In genomic region chr4:176896211-176896610, GRCh38 we compare ENCODE assay signal across 19 cellular contexts.
"Had no signal": no experiment of that assay in that cellular context is flagged by ENCODE, and none has a peak within 500 bp of the region (broad histone marks: within the 10 kb centered on the region; RNA-seq: fewer than 3 reads in every experiment).

No MANE protein-coding gene starts in this region.

- DNase-seq: activated CD4-positive, alpha-beta T cell treated with anti-CD3 and anti-CD28 coated beads, Interleukin-2, amount 10 ng/mL, durations not matched to agents 24 days and 14 days; activated CD4-positive, CD25-positive, alpha-beta regulatory T cell; activated CD8-positive, alpha-beta T cell treated with anti-CD3 and anti-CD28 coated beads, Interleukin-2, amount 10 ng/mL, durations not matched to agents 7 days and 5 days; activated naive CD4-positive, alpha-beta T cell treated with anti-CD3 and anti-CD28 coated beads for 36 hours; activated T-cell treated with anti-CD3 and anti-CD28 coated beads, Interleukin-2, amount 50 U/mL, for 24 hours; erythroblast; gastrocnemius medialis; kidney; left lung; ovary; stimulated activated CD4-positive, alpha-beta T cell treated with anti-CD3 and anti-CD28 coated beads, Interleukin-4, amount 100 ng/mL, for 24 hours; stomach; T-helper 1 cell; T-helper 9 cell; upper lobe of right lung had no signal

- H3K36me3 Mint-ChIP-seq: stimulated activated effector memory CD8-positive, alpha-beta T cell treated with anti-CD3 and anti-CD28 coated beads, Interleukin-12 subunit alpha, Interleukin-12 subunit beta, amount 100 ng/mL, for 72 hours had no signal

- H3K27me3 Mint-ChIP-seq: activated T-cell treated with anti-CD3 and anti-CD28 coated beads, Interleukin-2, amount 50 U/mL, for 24 hours; central memory CD8-positive, alpha-beta T cell had no signal

- H3K9me3 Mint-ChIP-seq: activated CD4-positive, alpha-beta T cell treated with anti-CD3 and anti-CD28 coated beads, Interleukin-2, amount 10 ng/mL, durations not matched to agents 24 days and 14 days; activated naive CD4-positive, alpha-beta T cell treated with anti-CD3 and anti-CD28 coated beads for 36 hours; activated T-cell treated with anti-CD3 and anti-CD28 coated beads, Interleukin-2, amount 50 U/mL, for 24 hours; activated T-helper 2 cell treated with anti-CD3 and anti-CD28 coated beads, Interferon-gamma antibody, Interleukin-2, Interleukin-4, amounts not matched to agents 10 μg/mL and 5 μg/mL and 100 μg/mL, durations not matched to agents 14 hours and 24 hours and 36 hours; central memory CD8-positive, alpha-beta T cell had no signal

- ATAC-seq: activated CD8-positive, alpha-beta T cell treated with anti-CD3 and anti-CD28 coated beads, Interleukin-2, amount 10 ng/mL, durations not matched to agents 7 days and 5 days; gastrocnemius medialis; left lung; sciatic nerve; stimulated activated effector memory CD8-positive, alpha-beta T cell treated with anti-CD3 and anti-CD28 coated beads, Interleukin-12 subunit alpha, Interleukin-12 subunit beta, amount 100 ng/mL, for 72 hours; upper lobe of right lung had no signal

- H3K4me1 Mint-ChIP-seq: central memory CD8-positive, alpha-beta T cell; stimulated activated effector memory CD8-positive, alpha-beta T cell treated with anti-CD3 and anti-CD28 coated beads, Interleukin-12 subunit alpha, Interleukin-12 subunit beta, amount 100 ng/mL, for 72 hours had no signal

- H3K4me3 Mint-ChIP-seq: activated CD4-positive, alpha-beta T cell treated with anti-CD3 and anti-CD28 coated beads, Interleukin-2, amount 10 ng/mL, durations not matched to agents 24 days and 14 days; activated CD8-positive, alpha-beta T cell treated with anti-CD3 and anti-CD28 coated beads, Interleukin-2, amount 10 ng/mL, durations not matched to agents 7 days and 5 days; activated naive CD4-positive, alpha-beta T cell treated with anti-CD3 and anti-CD28 coated beads for 36 hours; activated T-cell treated with anti-CD3 and anti-CD28 coated beads, Interleukin-2, amount 50 U/mL, for 24 hours; central memory CD8-positive, alpha-beta T cell; stimulated activated effector memory CD8-positive, alpha-beta T cell treated with anti-CD3 and anti-CD28 coated beads, Interleukin-12 subunit alpha, Interleukin-12 subunit beta, amount 100 ng/mL, for 72 hours had no signal

- H3K27ac Mint-ChIP-seq: activated CD4-positive, alpha-beta T cell treated with anti-CD3 and anti-CD28 coated beads, Interleukin-2, amount 10 ng/mL, durations not matched to agents 24 days and 14 days; activated CD8-positive, alpha-beta T cell treated with anti-CD3 and anti-CD28 coated beads, Interleukin-2, amount 10 ng/mL, durations not matched to agents 7 days and 5 days; activated naive CD4-positive, alpha-beta T cell treated with anti-CD3 and anti-CD28 coated beads for 36 hours; activated T-cell treated with anti-CD3 and anti-CD28 coated beads, Interleukin-2, amount 50 U/mL, for 24 hours; activated T-helper 2 cell treated with anti-CD3 and anti-CD28 coated beads, Interferon-gamma antibody, Interleukin-2, Interleukin-4, amounts not matched to agents 10 μg/mL and 5 μg/mL and 100 μg/mL, durations not matched to agents 14 hours and 24 hours and 36 hours; stimulated activated effector memory CD8-positive, alpha-beta T cell treated with anti-CD3 and anti-CD28 coated beads, Interleukin-12 subunit alpha, Interleukin-12 subunit beta, amount 100 ng/mL, for 72 hours had no signal
